ENCODE assay signal across 1 cellular context in genomic region chr12:95003213-95003920, GRCh38.
TF ChIP-seq lines count a peak whose summit lies in the region.

Gene NDUFA12 (minus strand): TSS chr12:95003697. CDS start chr12:95003680, 17 bp downstream.

TF ChIP-seq in SK-N-SH, 30 proteins besides CTCF, POLR2A, EP300 and RAD21 (continued from another document):
- peak; percentile 92 for TF ChIP-seq PBX3 (IDR thresholded peaks at IDR 0.05)
- TF ChIP-seq IRF3 (IDR thresholded peaks at IDR 0.05; ENCODE audit: low read depth, low read length) = no peak
- TF ChIP-seq TAF1 (IDR thresholded peaks at IDR 0.05; ENCODE audit: borderline replicate concordance, low read depth, low read length) = peak; percentile 98
- no peak for TF ChIP-seq FOXM1 (IDR thresholded peaks at IDR 0.05; ENCODE audit: low read depth)
- no peak for TF ChIP-seq FOSL2 (IDR thresholded peaks at IDR 0.05; ENCODE audit: borderline replicate concordance, low read depth)
- TF ChIP-seq EZH2phosphoT487 (IDR thresholded peaks at IDR 0.05; ENCODE audit: borderline replicate concordance, low read depth) = no peak
- TF ChIP-seq MAX (IDR thresholded peaks at IDR 0.05; ENCODE audit: low read depth) = peak; percentile 73; the same call in 1 of the 2 replicates
- TF ChIP-seq TEAD4 (IDR thresholded peaks at IDR 0.05; ENCODE audit: borderline replicate concordance, insufficient read depth) = no peak
- no peak for TF ChIP-seq NFIC (IDR thresholded peaks at IDR 0.05; ENCODE audit: borderline replicate concordance)
- no peak for TF ChIP-seq USF1 (IDR thresholded peaks at IDR 0.05; ENCODE audit: borderline replicate concordance, low read depth)
- TF ChIP-seq FOXJ3 (CRISPR knock-in tag; IDR thresholded peaks at IDR 0.05) = no peak
- TF ChIP-seq RCOR1 (IDR thresholded peaks at IDR 0.05; ENCODE audit: low read length) = no peak; the same call in 1 of the 2 replicates
- peak; percentile 94 for TF ChIP-seq POLR2AphosphoS5 (IDR thresholded peaks at IDR 0.05; ENCODE audit: low read depth, low read length)
- TF ChIP-seq NRF1 (IDR thresholded peaks at IDR 0.05; ENCODE audit: low read depth, low read length) = peak; percentile 94
